ENCODE assay signal across 13 cellular contexts in the genomic region with DNA sequence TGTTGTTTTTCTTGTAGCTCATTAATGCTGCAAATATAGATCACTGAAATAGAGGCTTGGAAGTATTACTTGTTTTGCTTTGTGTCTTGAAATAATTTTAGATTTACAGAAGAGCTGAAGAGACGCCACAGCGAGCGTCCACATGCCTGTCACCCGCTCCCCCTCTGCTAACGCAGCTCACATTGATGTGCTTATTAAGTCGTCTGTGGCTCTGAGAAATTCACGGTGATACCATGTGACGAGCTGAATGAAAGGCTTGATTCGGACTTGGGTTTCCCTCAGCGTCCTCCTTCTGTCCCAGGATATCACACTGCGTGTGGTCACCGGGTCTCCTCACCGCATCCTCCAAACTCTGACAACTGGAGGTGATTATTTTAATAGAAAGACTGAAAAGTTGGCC.
DNase-seq lines count a peak whose midpoint lies in the region; ATAC-seq and TF ChIP-seq lines count a peak whose summit lies in the region.
"Had no signal": no experiment of that assay in that cellular context is flagged by ENCODE, and none has a peak within 500 bp of the region (broad histone marks: within the 10 kb centered on the region; RNA-seq: fewer than 3 reads in every experiment).

No MANE protein-coding gene starts in this region.

- H3K4me1 ChIP-seq in BLaER1 (peaks cover 45% of the 10 kb centered on the region), upper lobe of right lung (no peaks in the 10 kb centered on the region)
- H3K4me1 ChIP-seq: HAP-1 had no signal

- H3K9me2 ChIP-seq in neural cell (ENCODE audit: insufficient read depth, low read length) = no peaks in the 10 kb centered on the region

- H3K79me2 ChIP-seq in neural cell (replicated peaks; ENCODE audit: insufficient read depth, low read length) = no peaks in the 10 kb centered on the region

- H3K27me3 ChIP-seq in BLaER1 (no peaks in the 10 kb centered on the region), neural cell (ENCODE audit: insufficient read depth, low read depth, low read length) (no peaks in the 10 kb centered on the region), upper lobe of right lung (no peaks in the 10 kb centered on the region)
- H3K27me3 ChIP-seq: BLaER1 treated with 17β-estradiol and CSF1 and Interleukin-3, amounts not matched to agents 10 nM and 100 nM had no signal

- peaks cover 0 to 11% (median 0%) of the 10 kb centered on the region in 5 experiments for H3K9me3 Mint-ChIP-seq in brain
- no peaks in the 10 kb centered on the region for H3K9me3 Mint-ChIP-seq in activated T-cell treated with anti-CD3 and anti-CD28 coated beads, Interleukin-2, amount 50 U/mL, for 72 hours
- H3K9me3 Mint-ChIP-seq: CD8-positive, alpha-beta T cell had no signal

- no peak for TF ChIP-seq RAD21 in neural cell (conservative IDR thresholded peaks at IDR 0.05)

- H3K36me3 ChIP-seq in BLaER1 (no peaks in the 10 kb centered on the region), neural cell (ENCODE audit: insufficient read depth, low read length) (no peaks in the 10 kb centered on the region), upper lobe of right lung (no peaks in the 10 kb centered on the region)
- H3K36me3 ChIP-seq: BLaER1 treated with 17β-estradiol and CSF1 and Interleukin-3, amounts not matched to agents 10 nM and 100 nM; HAP-1 had no signal

- H3K9ac ChIP-seq in BLaER1 (no peak overlapping the region), neural cell (ENCODE audit: low read length) (no peak overlapping the region)
- H3K9ac ChIP-seq: BLaER1 treated with 17β-estradiol and CSF1 and Interleukin-3, amounts not matched to agents 10 nM and 100 nM had no signal

- ATAC-seq in upper lobe of right lung = no peak
- ATAC-seq in GM21717 (IDR thresholded peaks at IDR 0.05; ENCODE audit: unreplicated experiment) = no peak
- ATAC-seq in activated T-cell treated with anti-CD3 and anti-CD28 coated beads, Interleukin-2, amount 50 U/mL, for 72 hours (replicated peaks in 1 of 2) = no peak
- ATAC-seq: CD8-positive, alpha-beta T cell had no signal

- H3K4me2 ChIP-seq in BLaER1 (peak overlapping the region; percentile 55), neural cell (ENCODE audit: low read length) (no peak overlapping the region)

- H3K27ac Mint-ChIP-seq in brain = peak overlapping the region in 4 of 5 experiments; percentile 72 to 84 (median 77)
- H3K27ac Mint-ChIP-seq in activated T-cell treated with anti-CD3 and anti-CD28 coated beads, Interleukin-2, amount 50 U/mL, for 72 hours = no peak overlapping the region
- H3K27ac Mint-ChIP-seq: CD8-positive, alpha-beta T cell had no signal

- peak; percentile 63 for TF ChIP-seq EP300 in neural cell (conservative IDR thresholded peaks at IDR 0.05; ENCODE audit: poor library complexity, severe bottlenecking)

- peaks cover 20% of the 10 kb centered on the region for H3K9me3 ChIP-seq in BLaER1
- no peaks in the 10 kb centered on the region for H3K9me3 ChIP-seq in neural cell (ENCODE audit: low read length)
- H3K9me3 ChIP-seq in upper lobe of right lung = no peaks in the 10 kb centered on the region
- H3K9me3 ChIP-seq: HAP-1 had no signal

- H3K36me3 Mint-ChIP-seq in brain = no peaks in the 10 kb centered on the region
- peaks cover 0 to 3% of the 10 kb centered on the region in 2 donors for H3K36me3 Mint-ChIP-seq in activated T-cell treated with anti-CD3 and anti-CD28 coated beads, Interleukin-2, amount 50 U/mL, for 72 hours (ENCODE audit: insufficient read depth in 2 of 2)
- H3K36me3 Mint-ChIP-seq: CD8-positive, alpha-beta T cell had no signal

- H3K4me1 Mint-ChIP-seq in brain = peaks cover 61% of the 10 kb centered on the region
- no peaks in the 10 kb centered on the region for H3K4me1 Mint-ChIP-seq in activated T-cell treated with anti-CD3 and anti-CD28 coated beads, Interleukin-2, amount 50 U/mL, for 72 hours (ENCODE audit: low read depth)

- intact Hi-C loops in upper lobe of right lung (cut with DNase I) = no loop called here

- DNase-seq in upper lobe of right lung (peak; percentile 27), NCI-H2171 (lab: John Stamatoyannopoulos, UW) (no peak)
- no peak for DNase-seq in activated T-cell treated with anti-CD3 and anti-CD28 coated beads, Interleukin-2, amount 50 U/mL, for 72 hours
- DNase-seq: 8988T; Calu3; CD8-positive, alpha-beta T cell; DMS79 treated with DMSO at 0.1 percent for 48 hours had no signal

- no peak for TF ChIP-seq CTCF in brain (conservative IDR thresholded peaks at IDR 0.05)
- TF ChIP-seq CTCF in neural cell (IDR thresholded peaks at IDR 0.05; ENCODE audit: poor library complexity, severe bottlenecking) = no peak
- TF ChIP-seq CTCF in upper lobe of right lung (IDR thresholded peaks at IDR 0.05) = no peak

- peaks cover 2% of the 10 kb centered on the region for H3F3A ChIP-seq in neural cell (ENCODE audit: insufficient read depth, low read length, poor library complexity, severe bottlenecking)

- H4K20me1 ChIP-seq in BLaER1 = no peaks in the 10 kb centered on the region
- no peaks in the 10 kb centered on the region for H4K20me1 ChIP-seq in neural cell (ENCODE audit: insufficient read depth)
- H4K20me1 ChIP-seq: BLaER1 treated with 17β-estradiol and CSF1 and Interleukin-3, amounts not matched to agents 10 nM and 100 nM had no signal

- H3K27ac ChIP-seq in BLaER1 (peak overlapping the region; percentile 55; the same call in 1 of the 2 replicates), neural cell (ENCODE audit: low read length) (peak overlapping the region; percentile 34), upper lobe of right lung (no peak overlapping the region)

- H2AFZ ChIP-seq in neural cell (ENCODE audit: low read depth, low read length) = no peak overlapping the region

- H3K4me3 ChIP-seq in BLaER1 = no peak overlapping the region
- peak overlapping the region; percentile 10 for H3K4me3 ChIP-seq in neural cell (ENCODE audit: low read length)
- no peak overlapping the region for H3K4me3 ChIP-seq in upper lobe of right lung
- H3K4me3 ChIP-seq: BLaER1 treated with 17β-estradiol and CSF1 and Interleukin-3, amounts not matched to agents 10 nM and 100 nM; HAP-1 had no signal

- peaks cover 3% of the 10 kb centered on the region for H3K27me3 Mint-ChIP-seq in brain
- H3K27me3 Mint-ChIP-seq in activated T-cell treated with anti-CD3 and anti-CD28 coated beads, Interleukin-2, amount 50 U/mL, for 72 hours (ENCODE audit: low read depth) = no peaks in the 10 kb centered on the region

- H3K4me3 Mint-ChIP-seq in brain = peak overlapping the region in 2 of 5 experiments; percentile 3 to 52
- H3K4me3 Mint-ChIP-seq in activated T-cell treated with anti-CD3 and anti-CD28 coated beads, Interleukin-2, amount 50 U/mL, for 72 hours = no peak overlapping the region
- H3K4me3 Mint-ChIP-seq: CD8-positive, alpha-beta T cell had no signal

TF ChIP-seq in neural cell, 6 proteins besides CTCF, POLR2A, EP300 and RAD21:
- TF ChIP-seq MXI1 (conservative IDR thresholded peaks at IDR 0.05; ENCODE audit: poor library complexity, severe bottlenecking) (no peak), POLR2AphosphoS5 (IDR thresholded peaks at IDR 0.05) (peak; percentile 65)
